1 cellular context compared by ENCODE assay signal in the genomic region with DNA sequence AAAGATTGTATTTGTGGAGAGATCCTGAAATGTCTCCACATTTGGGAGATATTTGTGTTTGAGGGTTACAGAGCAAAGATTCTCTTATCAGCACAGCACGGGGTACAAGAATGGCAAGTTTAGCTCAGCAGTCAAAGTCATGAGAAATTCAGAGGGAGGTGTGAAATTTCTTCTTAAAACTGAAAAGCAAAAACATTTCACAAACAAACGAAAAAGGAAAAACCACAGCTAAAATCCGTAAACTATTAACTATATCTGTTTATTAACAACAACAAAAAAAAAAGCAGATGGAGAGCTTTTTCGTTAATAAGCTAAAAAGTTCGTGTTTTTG.
TF ChIP-seq lines count a peak whose summit lies in the region.

No MANE protein-coding gene starts in this region.

TF ChIP-seq in IMR-90, 13 proteins besides CTCF, POLR2A, EP300 and RAD21 (continued from another document):
- TF ChIP-seq, protein P1, sequence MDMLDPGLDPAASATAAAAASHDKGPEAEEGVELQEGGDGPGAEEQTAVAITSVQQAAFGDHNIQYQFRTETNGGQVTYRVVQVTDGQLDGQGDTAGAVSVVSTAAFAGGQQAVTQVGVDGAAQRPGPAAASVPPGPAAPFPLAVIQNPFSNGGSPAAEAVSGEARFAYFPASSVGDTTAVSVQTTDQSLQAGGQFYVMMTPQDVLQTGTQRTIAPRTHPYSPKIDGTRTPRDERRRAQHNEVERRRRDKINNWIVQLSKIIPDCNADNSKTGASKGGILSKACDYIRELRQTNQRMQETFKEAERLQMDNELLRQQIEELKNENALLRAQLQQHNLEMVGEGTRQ (IDR thresholded peaks at IDR 0.05; ENCODE audit: low read depth, low read length) = no peak
- TF ChIP-seq RFX5 (IDR thresholded peaks at IDR 0.05; ENCODE audit: low read depth, low read length) = no peak
